8 cellular contexts compared by ENCODE assay signal in the genomic region with DNA sequence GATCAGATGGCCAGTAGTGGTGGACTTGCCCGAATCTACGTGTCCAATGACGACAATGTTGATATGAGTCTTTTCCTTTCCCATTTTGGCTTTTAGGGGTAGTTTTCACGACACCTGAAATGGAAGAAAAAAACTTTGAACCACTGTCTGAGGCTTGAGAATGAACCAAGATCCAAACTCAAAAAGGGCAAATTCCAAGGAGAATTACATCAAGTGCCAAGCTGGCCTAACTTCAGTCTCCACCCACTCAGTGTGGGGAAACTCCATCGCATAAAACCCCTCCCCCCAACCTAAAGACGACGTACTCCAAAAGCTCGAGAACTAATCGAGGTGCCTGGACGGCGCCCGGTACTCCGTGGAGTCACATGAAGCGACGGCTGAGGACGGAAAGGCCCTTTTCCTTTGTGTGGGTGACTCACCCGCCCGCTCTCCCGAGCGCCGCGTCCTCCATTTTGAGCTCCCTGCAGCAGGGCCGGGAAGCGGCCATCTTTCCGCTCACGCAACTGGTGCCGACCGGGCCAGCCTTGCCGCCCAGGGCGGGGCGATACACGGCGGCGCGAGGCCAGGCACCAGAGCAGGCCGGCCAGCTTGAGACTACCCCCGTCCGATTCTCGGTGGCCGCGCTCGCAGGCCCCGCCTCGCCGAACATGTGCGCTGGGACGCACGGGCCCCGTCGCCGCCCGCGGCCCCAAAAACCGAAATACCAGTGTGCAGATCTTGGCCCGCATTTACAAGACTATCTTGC. TPM values are rescaled to one million over a fixed set of nuclear protein-coding genes. Genes with fewer than 3 reads are reported as not detected.
DNase-seq lines count a peak whose midpoint lies in the region; ATAC-seq and TF ChIP-seq lines count a peak whose summit lies in the region.

No MANE protein-coding gene starts in this region.

- in situ Hi-C loops in KBM-7 (cut with MboI; ENCODE audit: low pct_unique_long_range_greater_than_20kb, low sequenced_read_pairs) = no loop called here

- TF ChIP-seq POLR2A in prostate gland (IDR thresholded peaks at IDR 0.05) (peak; percentile 52), upper lobe of left lung (IDR thresholded peaks at IDR 0.05) (peak in 2 of 4 donors; percentile 29 to 35)

- DNase-seq in GDM1 (lab: John Stamatoyannopoulos, UW) = peak; percentile 34
- peak; percentile 69 for DNase-seq in KBM-7
- peak; percentile 55 to 85 (median 75) for DNase-seq in T-helper 2 cell
- peak; percentile 70 for DNase-seq in amniotic stem cell (lab: John Stamatoyannopoulos, UW)
- DNase-seq in left ventricle myocardium superior = peak; percentile 83
- DNase-seq in prostate gland (ENCODE audit: low spot score) = peak; percentile 47
- peak; percentile 85 to 93 for DNase-seq in upper lobe of left lung
- DNase-seq in iPS-NIHi7 (ENCODE audit: extremely low spot score) = no peak

- H3K27ac ChIP-seq in prostate gland (peak overlapping the region; percentile 100), upper lobe of left lung (peak overlapping the region; percentile 97 to 100 (median 98))

- H3K27me3 ChIP-seq in prostate gland (replicated peaks; ENCODE audit: insufficient read depth) (no peaks in the 10 kb centered on the region), upper lobe of left lung (no peaks in the 10 kb centered on the region)

- TF ChIP-seq CTCF in prostate gland (IDR thresholded peaks at IDR 0.05) = no peak
- no peak for TF ChIP-seq CTCF in upper lobe of left lung (IDR thresholded peaks at IDR 0.05)

- peak overlapping the region; percentile 88 to 97 for H3K4me3 ChIP-seq in prostate gland
- peak overlapping the region; percentile 74 to 94 (median 83) for H3K4me3 ChIP-seq in upper lobe of left lung

- under 1% methylated on average over 28 of the region's 55 CpGs for WGBS in prostate gland
- WGBS in upper lobe of left lung, 2 donors = 0 to 2% methylated on average over 11 to 46 of the region's 55 CpGs

- ATAC-seq in left ventricle myocardium superior = peak; percentile 63
- peak; percentile 72 to 73 for ATAC-seq in upper lobe of left lung (ENCODE audit: low FRiP score in 2 of 2)

- H3K9me3 ChIP-seq in prostate gland (no peaks in the 10 kb centered on the region), upper lobe of left lung (no peaks in the 10 kb centered on the region)

- peak in 1 of 4 donors; percentile 44 for TF ChIP-seq EP300 in upper lobe of left lung (IDR thresholded peaks at IDR 0.05)

- intact Hi-C loops in left ventricle myocardium superior (cut with micrococcal nuclease) (loop anchor here (5.0 kb wide), 1 partner anchor 92 kb away; no protein-coding TSS in a partner anchor), prostate gland (cut with DNase I) (loop anchor here (2.0 to 5.0 kb wide), 2 partner anchors 135 to 1722 kb away; a partner anchor contains a TSS)

- no peaks in the 10 kb centered on the region for H3K36me3 ChIP-seq in prostate gland
- peaks cover 17 to 46% (median 29%) of the 10 kb centered on the region in 4 donors for H3K36me3 ChIP-seq in upper lobe of left lung

- H3K4me1 ChIP-seq in prostate gland (replicated peaks) (peaks cover 6% of the 10 kb centered on the region), upper lobe of left lung (peaks cover 37 to 57% (median 54%) of the 10 kb centered on the region in 4 donors)

RNA-seq across cellular contexts. Expression of a gene that starts 0.7 kb away (rescaled TPM):
- total RNA-seq in left ventricle myocardium superior = 1,360 TPM
- over 10,000 TPM in 1 of 2 donors, 1,000 to 10,000 TPM in 1; 6,474 to 10,301 TPM for total RNA-seq in prostate gland
- total RNA-seq in upper lobe of left lung = over 10,000 TPM in 1 of 6 donors, 1,000 to 10,000 TPM in 5; 3,617 to 10,582 (median 7,272) TPM

RNA-seq across cellular contexts. Expression of a gene that starts 58.6 kb away (rescaled TPM):
- total RNA-seq in left ventricle myocardium superior (28.9 TPM), prostate gland (10 to 100 TPM; 17.2 to 19.6 TPM), upper lobe of left lung (10 to 100 TPM in 5 of 6 donors, 1 to 10 TPM in 1; 8.9 to 56.6 (median 25.9) TPM)
